ENCODE assay signal across 8 cellular contexts in genomic region chr5:149141224-149141956, GRCh38. TPM values are rescaled to one million over a fixed set of nuclear protein-coding genes. Genes with fewer than 3 reads are reported as not detected.
DNase-seq lines count a peak whose midpoint lies in the region; FAIRE-seq and TF ChIP-seq lines count a peak whose summit lies in the region.

Gene ABLIM3 (plus strand): TSS chr5:149141493. CDS start chr5:149142096, 603 bp downstream.

- H3K4me2 ChIP-seq in MM.1S (ENCODE audit: low read depth, low read length), result peak within 1 kb of the TSS; percentile 62
- peak within 1 kb of the TSS; percentile 92 for H3K4me2 ChIP-seq in mammary epithelial cell (ENCODE audit: insufficient read depth, low read depth, low read length)
- H3K4me2 ChIP-seq in Karpas-422 (ENCODE audit: low read depth, low read length, poor library complexity, severe bottlenecking), result no peak within 1 kb of the TSS

- in situ Hi-C loops in mammary epithelial cell (cut with MboI; ENCODE audit: low sequenced_read_pairs in 2 of 2), result loop anchor here (5.0 to 25.0 kb wide), 2 partner anchors 86 to 96 kb away; no protein-coding TSS in a partner anchor

- no TSS peak for BruUV-seq in mammary epithelial cell (replicated peaks; lab: Mats Ljungman, UMichigan)

- H3K79me2 ChIP-seq in MM.1S (ENCODE audit: low read length), result no peaks in the 10 kb centered on the region
- peaks cover 20% of the 10 kb centered on the region for H3K79me2 ChIP-seq in mammary epithelial cell (ENCODE audit: insufficient read depth, low read length)
- no peaks in the 10 kb centered on the region for H3K79me2 ChIP-seq in Karpas-422 (ENCODE audit: low read length)

- TF ChIP-seq CTCF in GM06990 (IDR thresholded peaks at IDR 0.05; ENCODE audit: insufficient read depth, low read length, poor library complexity, severe bottlenecking), result peak; percentile 51
- TF ChIP-seq CTCF in MM.1S (IDR thresholded peaks at IDR 0.05; ENCODE audit: low read length), result peak; percentile 89
- peak; percentile 81 for TF ChIP-seq CTCF in WI38 (IDR thresholded peaks at IDR 0.05; ENCODE audit: low read depth, low read length)
- peak; percentile 75 to 85 for TF ChIP-seq CTCF in mammary epithelial cell (conservative IDR thresholded peaks at IDR 0.05 in 1 of 2, IDR thresholded peaks at IDR 0.05 in 1 of 2; ENCODE audit: extremely low read depth in 1 of 2, insufficient read depth in 1 of 2, low read depth in 1 of 2, low read length in 2 of 2)

- 7% methylated on average over 23 of the region's 54 CpGs for WGBS in mammary epithelial cell (ENCODE audit: low coverage, missing lambda C conversion rate)

- FAIRE-seq in H54 (lab: Jason Lieb, UNC), result no peak

- H3K9ac ChIP-seq in MM.1S (ENCODE audit: low read length), result no peak within 1 kb of the TSS
- H3K9ac ChIP-seq in mammary epithelial cell (ENCODE audit: insufficient read depth, low read length), result peak within 1 kb of the TSS; percentile 25
- peak within 1 kb of the TSS; percentile 72 to 81 (median 80) for H3K9ac ChIP-seq in skeletal muscle tissue (ENCODE audit: low read depth in 1 of 3, low read length in 3 of 3)
- H3K9ac ChIP-seq in Karpas-422 (ENCODE audit: low read length), result no peak within 1 kb of the TSS

- H3K36me3 ChIP-seq in GM06990 (ENCODE audit: control insufficient read depth, insufficient read depth, low read length), result no peaks in the 10 kb centered on the region
- H3K36me3 ChIP-seq in MM.1S (replicated peaks; ENCODE audit: insufficient read depth, low read length), result no peaks in the 10 kb centered on the region
- H3K36me3 ChIP-seq in mammary epithelial cell (ENCODE audit: insufficient read depth, low read length), result no peaks in the 10 kb centered on the region
- H3K36me3 ChIP-seq in skeletal muscle tissue (ENCODE audit: control insufficient read depth in 3 of 3, insufficient read depth in 3 of 3, low read length in 3 of 3), result no peaks in the 10 kb centered on the region
- no peaks in the 10 kb centered on the region for H3K36me3 ChIP-seq in Karpas-422 (ENCODE audit: insufficient read depth, low read length)

- peak within 1 kb of the TSS; percentile 97 for H2AFZ ChIP-seq in MM.1S (ENCODE audit: low read length)
- H2AFZ ChIP-seq in mammary epithelial cell (ENCODE audit: low read depth, low read length), result peak within 1 kb of the TSS; percentile 86
- H2AFZ ChIP-seq in Karpas-422 (ENCODE audit: low read length), result no peak within 1 kb of the TSS

- H3K9me3 ChIP-seq in MM.1S (replicated peaks; ENCODE audit: insufficient read depth, low read length) (no peaks in the 10 kb centered on the region), mammary epithelial cell (replicated peaks; ENCODE audit: insufficient read depth, low read length) (no peaks in the 10 kb centered on the region), skeletal muscle tissue (ENCODE audit: control insufficient read depth in 3 of 3, low read length in 3 of 3) (no peaks in the 10 kb centered on the region), Karpas-422 (ENCODE audit: low read length) (no peaks in the 10 kb centered on the region)

- no peaks in the 10 kb centered on the region for H4K20me1 ChIP-seq in MM.1S (ENCODE audit: insufficient read depth, low read length)
- H4K20me1 ChIP-seq in mammary epithelial cell (ENCODE audit: insufficient read depth, low read length), result no peaks in the 10 kb centered on the region
- H4K20me1 ChIP-seq in Karpas-422 (ENCODE audit: insufficient read depth, low read depth, low read length), result no peaks in the 10 kb centered on the region

- H3K27me3 ChIP-seq in GM06990 (replicated peaks; ENCODE audit: control insufficient read depth, insufficient read depth, low read length) (no peaks in the 10 kb centered on the region; the same call in 1 of the 2 replicates), MM.1S (replicated peaks; ENCODE audit: insufficient read depth, low read length) (no peaks in the 10 kb centered on the region), mammary epithelial cell (ENCODE audit: insufficient read depth, low read length) (no peaks in the 10 kb centered on the region), skeletal muscle tissue (ENCODE audit: control insufficient read depth in 3 of 3, insufficient read depth in 3 of 3, low read length in 3 of 3) (no peaks in the 10 kb centered on the region), Karpas-422 (ENCODE audit: low read length) (no peaks in the 10 kb centered on the region; the same call in 1 of the 2 replicates)

- CTCF ChIA-PET in mammary epithelial cell (lab: Charles Lee; ENCODE audit: low non-redundant PET), result interaction anchor here (0.6 kb wide), 2 partner anchors 51 to 87 kb away, joined by 4 read pairs; no protein-coding TSS in a partner anchor

- no peak; the same call in 1 of the 2 replicates for TF ChIP-seq POLR2A in H54 (IDR thresholded peaks at IDR 0.05; ENCODE audit: low read depth, low read length)

- peaks cover 12% of the 10 kb centered on the region for H3K4me1 ChIP-seq in MM.1S (ENCODE audit: low read length)
- peaks cover 12% of the 10 kb centered on the region for H3K4me1 ChIP-seq in mammary epithelial cell (ENCODE audit: insufficient read depth, low read length)
- H3K4me1 ChIP-seq in skeletal muscle tissue (ENCODE audit: control insufficient read depth in 3 of 3, insufficient read depth in 3 of 3, low read length in 3 of 3), result peaks cover 22 to 31% (median 29%) of the 10 kb centered on the region in 3 donors
- peaks cover 9% of the 10 kb centered on the region for H3K4me1 ChIP-seq in Karpas-422 (ENCODE audit: low read length)

- peak; percentile 66 for DNase-seq in GM06990 (ENCODE audit: extremely low read depth, insufficient read length)
- peak; percentile 77 for DNase-seq in H54 (ENCODE audit: insufficient read length, low spot score)
- peak; percentile 61 for DNase-seq in MM.1S
- DNase-seq in mammary epithelial cell, result peak; percentile 74
- DNase-seq in iPS-NIHi11 (ENCODE audit: low spot score), result peak; percentile 93
- DNase-seq in Karpas-422, result no peak

- intact Hi-C loops in mammary epithelial cell (cut with micrococcal nuclease), result loop anchor here (1.0 to 2.0 kb wide), 4 partner anchors 27 to 123 kb away; no protein-coding TSS in a partner anchor

- H3K27ac ChIP-seq in MM.1S (ENCODE audit: low read length) (no peak within 1 kb of the TSS), mammary epithelial cell (ENCODE audit: insufficient read depth, low read depth, low read length) (peak within 1 kb of the TSS; percentile 43), skeletal muscle tissue (ENCODE audit: low read depth, low read length) (peak within 1 kb of the TSS; percentile 82), Karpas-422 (ENCODE audit: low read length) (no peak within 1 kb of the TSS)

- H3K9me2 ChIP-seq in MM.1S (replicated peaks; ENCODE audit: insufficient read depth, low read length) (no peaks in the 10 kb centered on the region), Karpas-422 (replicated peaks; ENCODE audit: insufficient read depth, low read length) (no peaks in the 10 kb centered on the region)

- peak within 1 kb of the TSS; percentile 45 for H3K4me3 ChIP-seq in GM06990 (replicated peaks; ENCODE audit: low read depth, low read length)
- peak within 1 kb of the TSS; percentile 49 for H3K4me3 ChIP-seq in MM.1S (ENCODE audit: low read length)
- peak within 1 kb of the TSS; percentile 89 for H3K4me3 ChIP-seq in WI38 (ENCODE audit: low read depth, low read length)
- peak within 1 kb of the TSS; percentile 73 to 84 (median 82) for H3K4me3 ChIP-seq in mammary epithelial cell (replicated peaks in 1 of 3; ENCODE audit: insufficient read depth in 1 of 3, low read depth in 2 of 3, low read length in 3 of 3)
- peak within 1 kb of the TSS; percentile 78 to 83 (median 79) for H3K4me3 ChIP-seq in skeletal muscle tissue (ENCODE audit: low read length in 3 of 3)
- no peak within 1 kb of the TSS for H3K4me3 ChIP-seq in Karpas-422 (ENCODE audit: low read length)

- H3F3A ChIP-seq in MM.1S (ENCODE audit: insufficient read depth, low read length), result no peaks in the 10 kb centered on the region

- dilution Hi-C loops in mammary epithelial cell (cut with HindIII; ENCODE audit: low sequenced_read_pairs), result no loop called here

RNA-seq across cellular contexts. Expression of gene ABLIM3, which starts in this region (rescaled TPM):
- total RNA-seq in mammary epithelial cell (10 to 100 TPM; 17.3 to 38.6 TPM), skeletal muscle tissue (15.1 TPM)
- 21.6 TPM for polyA plus RNA-seq in mammary epithelial cell
- 34.9 TPM for polyA minus RNA-seq in mammary epithelial cell
- not detected in 2 replicates for total RNA-seq in Karpas-422 (2014; rRNA removed; shearing (Covaris generic); ENCODE audit: low replicate concordance)

Comparison
In these comparisons a context has a peak if more than half of its experiments do, and no peak if none do; other contexts are left out.
1. RNA of gene ABLIM3 (total RNA-seq): 17.3 to 38.6 TPM in mammary epithelial cell and 15.1 TPM in skeletal muscle tissue (single experiment); not detected in Karpas-422; every median in the first group is over 10 times any median in the second.
2. H3K27ac ChIP-seq: peak in mammary epithelial cell (single experiment) and skeletal muscle tissue (single experiment); none in MM.1S (single experiment) and Karpas-422 (single experiment).
3. H3K9ac ChIP-seq: peak in mammary epithelial cell (single experiment) and skeletal muscle tissue (3 of 3); none in MM.1S (single experiment) and Karpas-422 (single experiment).
4. Peak in every context shown above with its lines, with median percentiles within 50 percentile points of each other: CTCF ChIP-seq.